ENCODE assay signal across 22 cellular contexts in the genomic region with DNA sequence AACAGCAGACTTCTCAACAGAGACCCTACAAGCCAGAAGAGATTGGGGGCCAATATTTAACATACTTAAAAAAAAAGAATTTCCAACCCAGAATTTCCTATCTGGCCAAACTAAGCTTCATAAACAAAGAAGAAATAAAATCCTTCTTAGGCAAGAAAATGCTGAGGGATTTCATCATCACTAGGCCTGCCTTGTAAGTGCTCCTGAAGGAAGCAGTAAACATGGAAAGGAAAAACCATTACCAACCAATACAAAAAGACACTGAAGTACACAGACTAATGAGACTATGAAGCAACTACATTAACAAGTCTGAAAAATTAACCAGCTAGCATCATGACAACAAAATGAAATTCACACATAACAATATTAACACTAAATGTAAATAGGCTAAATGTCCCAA.
"Had no signal": no experiment of that assay in that cellular context is flagged by ENCODE, and none has a peak within 500 bp of the region (broad histone marks: within the 10 kb centered on the region; RNA-seq: fewer than 3 reads in every experiment).

No MANE protein-coding gene starts in this region.

- H3K4me3 ChIP-seq: left ventricle myocardium inferior, lung, mucosa of descending colon, ovary, spleen, suprapubic skin, thoracic aorta, tibial artery, upper lobe of right lung had no signal

- H3K9me3 ChIP-seq: left ventricle myocardium inferior, ovary, suprapubic skin, thoracic aorta, tibial artery, upper lobe of right lung had no signal

- DNase-seq: hypothalamus; immature natural killer cell; islet precursor cell; left ventricle myocardium inferior; midbrain; mucosa of descending colon; naive thymus-derived CD4-positive, alpha-beta T cell; ovary; retina; right cardiac atrium; small intestine; spleen; stimulated activated CD4-positive, alpha-beta T cell treated with anti-CD3 and anti-CD28 coated beads, Interleukin-4, amount 100 ng/mL, for 24 hours; stimulated activated naive CD4-positive, alpha-beta T cell; tibial artery; upper lobe of right lung had no signal

- ATAC-seq: mucosa of descending colon; naive thymus-derived CD4-positive, alpha-beta T cell; natural killer cell treated with Interleukin-12 subunit alpha and Interleukin-12 subunit beta and Interleukin-15 and Interleukin-18, amount 100 ng/mL, for 72 hours; right cardiac atrium; sciatic nerve; stimulated activated effector memory CD8-positive, alpha-beta T cell treated with anti-CD3 and anti-CD28 coated beads, Interleukin-12 subunit alpha, Interleukin-12 subunit beta, amount 100 ng/mL, for 72 hours; upper lobe of right lung had no signal

- H3K27ac ChIP-seq: left ventricle myocardium inferior, ovary, spleen, suprapubic skin, thoracic aorta, tibial artery, upper lobe of right lung had no signal

- H3K4me1 ChIP-seq: left ventricle myocardium inferior, spleen, suprapubic skin, tibial artery, upper lobe of right lung had no signal

- H3K36me3 ChIP-seq: left ventricle myocardium inferior, ovary, spleen, suprapubic skin, thoracic aorta, tibial artery, upper lobe of right lung had no signal

- H3K27me3 ChIP-seq: ovary, spleen, suprapubic skin, tibial artery, upper lobe of right lung had no signal
